Comparison of ENCODE assay signal across 18 cellular contexts in genomic region chr11:2758751-2759150, GRCh38. TPM values are rescaled to one million over a fixed set of nuclear protein-coding genes. Genes with fewer than 3 reads are reported as not detected.
DNase-seq lines count a peak whose midpoint lies in the region; ATAC-seq and TF ChIP-seq lines count a peak whose summit lies in the region.
"Had no signal": no experiment of that assay in that cellular context is flagged by ENCODE, and none has a peak within 500 bp of the region (broad histone marks: within the 10 kb centered on the region; RNA-seq: fewer than 3 reads in every experiment).

No MANE protein-coding gene starts in this region.

- 91 to 94% (median 93%) methylated on average over 14 of the region's 14 CpGs for WGBS in spleen, 5 donors

- H3K27ac ChIP-seq in coronary artery, result no peak overlapping the region
- no peak overlapping the region for H3K27ac ChIP-seq in spleen
- H3K27ac ChIP-seq: 22Rv1 had no signal

- peaks cover 2% of the 10 kb centered on the region; the same call in 1 of the 2 replicates for H3K27me3 ChIP-seq in H7 (ENCODE audit: control insufficient read depth, insufficient read depth, low read length)
- no peaks in the 10 kb centered on the region for H3K27me3 ChIP-seq in spleen (replicated peaks in 1 of 7)

- H3K4me1 ChIP-seq in spleen, result no peaks in the 10 kb centered on the region

- no peaks in the 10 kb centered on the region for H3K36me3 ChIP-seq in H7 (replicated peaks; ENCODE audit: control insufficient read depth, insufficient read depth, low read length)
- no peaks in the 10 kb centered on the region for H3K36me3 ChIP-seq in spleen

- TF ChIP-seq CTCF in coronary artery (IDR thresholded peaks at IDR 0.05) (no peak), spleen (IDR thresholded peaks at IDR 0.05 in 8 of 11, conservative IDR thresholded peaks at IDR 0.05 in 3 of 11) (no peak)

- intact Hi-C loops in spleen (cut with DNase I; ENCODE audit: low total_unique reads), result no loop called here

- peaks cover 0 to 21% (median 8%) of the 10 kb centered on the region in 8 donors for H3K9me3 ChIP-seq in spleen

- no peak overlapping the region for H3K4me3 ChIP-seq in H7 (ENCODE audit: insufficient read depth, low read depth, low read length)
- H3K4me3 ChIP-seq in coronary artery, result no peak overlapping the region
- no peak overlapping the region for H3K4me3 ChIP-seq in spleen

- no peak for TF ChIP-seq POLR2A in spleen (IDR thresholded peaks at IDR 0.05)

- ATAC-seq in HG02759 (IDR thresholded peaks at IDR 0.05; ENCODE audit: unreplicated experiment), result no peak

- DNase-seq in activated CD4-positive, CD25-positive, alpha-beta regulatory T cell treated with anti-CD3 and anti-CD28 coated beads, Interleukin-2, amount 50 U/mL, for 72 hours, result peak; percentile 11
- no peak for DNase-seq in activated CD4-positive, CD25-positive, alpha-beta regulatory T cell (lab: John Stamatoyannopoulos, UW)
- DNase-seq in H7 (peak; percentile 32), coronary artery (ENCODE audit: low spot score) (peak; percentile 29), spleen (peak; percentile 34), hippocampal formation (lab: John Stamatoyannopoulos, UW) (no peak), COLO668 (lab: John Stamatoyannopoulos, UW; ENCODE audit: unreplicated experiment) (no peak)
- DNase-seq: Calu3, GF-D8, H9, Karpas-422, NCI-H1048, NCI-H1436, NCI-H1930, NCI-H345, NCI-H524 treated with DMSO at 0.1 percent for 48 hours had no signal

RNA-seq across cellular contexts. Expression of gene KCNQ1OT1, which starts 59.0 kb away (rescaled TPM):
- total RNA-seq in H7 (2014; rRNA removed; shearing (Covaris generic)), result 0.83 and 1.9 TPM in 2 replicates
- 1 to 10 TPM in 6 of 7 donors, under 1 TPM in 1; 0.87 to 3.1 (median 2.1) TPM for total RNA-seq in spleen
- under 1 TPM; 0.02 to 0.16 (median 0.02) TPM for polyA plus RNA-seq in spleen

Comparison
In these comparisons a context has a peak if more than half of its experiments do, and no peak if none do; other contexts are left out.
1. DNase-seq: peak in activated CD4-positive, CD25-positive, alpha-beta regulatory T cell treated with anti-CD3 and anti-CD28 coated beads, Interleukin-2, amount 50 U/mL, for 72 hours (single experiment), H7 (single experiment), coronary artery (single experiment) and spleen (single experiment); none in activated CD4-positive, CD25-positive, alpha-beta regulatory T cell (0 of 4), hippocampal formation (0 of 2) and COLO668 (single experiment).